ENCODE assay signal across 26 cellular contexts in genomic region chr3:158185711-158186110, GRCh38.
"Had no signal": no experiment of that assay in that cellular context is flagged by ENCODE, and none has a peak within 500 bp of the region (broad histone marks: within the 10 kb centered on the region; RNA-seq: fewer than 3 reads in every experiment).

No MANE protein-coding gene starts in this region.

- FAIRE-seq: keratinocyte, urothelium cell line had no signal

- DNase-seq: hypothalamus; immature natural killer cell; kidney glomerular epithelial cell; left cardiac atrium; left lung; lower lobe of right lung; mammary epithelial cell; mesenchymal stem cell; naive thymus-derived CD8-positive, alpha-beta T cell; nucleus accumbens; pancreas; posterior cingulate gyrus; retina; right cardiac atrium; stimulated activated CD4-positive, alpha-beta T cell treated with anti-CD3 and anti-CD28 coated beads, Interleukin-12 subunit alpha, Interleukin-12 subunit beta, amount 100 ng/mL, for 4 hours; stimulated activated CD4-positive, alpha-beta T cell treated with anti-CD3 and anti-CD28 coated beads, Interleukin-15, amount 100 ng/mL, for 24 hours; stimulated activated CD4-positive, alpha-beta T cell treated with anti-CD3 and anti-CD28 coated beads, Interleukin-2, amount 100 ng/mL, for 24 hours; stimulated activated CD4-positive, alpha-beta T cell treated with anti-CD3 and anti-CD28 coated beads, Interleukin-4, amount 100 ng/mL, for 24 hours; stimulated activated naive CD4-positive, alpha-beta T cell; tibial artery; trophoblast cell; upper lobe of right lung had no signal

- ATAC-seq: left cardiac atrium; left lung; lower lobe of right lung; naive thymus-derived CD8-positive, alpha-beta T cell; pancreas; right cardiac atrium; sciatic nerve; stimulated activated effector memory CD8-positive, alpha-beta T cell treated with anti-CD3 and anti-CD28 coated beads, Interleukin-12 subunit alpha, Interleukin-12 subunit beta, amount 100 ng/mL, for 72 hours; upper lobe of right lung had no signal
